In genomic region chr1:79708646-79709237, GRCh38 we compare ENCODE assay signal across 14 cellular contexts.
DNase-seq lines count a peak whose midpoint lies in the region; ATAC-seq, FAIRE-seq and TF ChIP-seq lines count a peak whose summit lies in the region.
"Had no signal": no experiment of that assay in that cellular context is flagged by ENCODE, and none has a peak within 500 bp of the region (broad histone marks: within the 10 kb centered on the region; RNA-seq: fewer than 3 reads in every experiment).

No MANE protein-coding gene starts in this region.

- peak overlapping the region in 2 of 6 donors; percentile 60 to 64 for H3K27ac Mint-ChIP-seq in naive B cell
- H3K27ac Mint-ChIP-seq in immature natural killer cell = no peak overlapping the region
- H3K27ac Mint-ChIP-seq: CD8-positive, alpha-beta memory T cell had no signal

- no peaks in the 10 kb centered on the region for H3K27me3 Mint-ChIP-seq in naive B cell
- no peaks in the 10 kb centered on the region for H3K27me3 Mint-ChIP-seq in immature natural killer cell (ENCODE audit: low read depth in 3 of 3)
- H3K27me3 Mint-ChIP-seq: CD8-positive, alpha-beta memory T cell had no signal

- no peak for DNase-seq in GM12891 (ENCODE audit: insufficient read length, low spot score)
- no peak for DNase-seq in naive B cell
- DNase-seq in NCI-H2081 treated with DMSO at 0.1 percent for 48 hours (lab: John Stamatoyannopoulos, UW) = no peak
- DNase-seq in immature natural killer cell = no peak
- DNase-seq: CD8-positive, alpha-beta memory T cell; NCI-H1092 treated with DMSO at 0.1 percent for 48 hours; NCI-H187; NCI-H510A treated with DMSO at 0.1 percent for 48 hours; OCI-M1; RPMI8226 had no signal

- H3K4me1 Mint-ChIP-seq in naive B cell (peaks cover 0 to 13% (median 4%) of the 10 kb centered on the region in 3 donors), immature natural killer cell (no peaks in the 10 kb centered on the region)
- H3K4me1 Mint-ChIP-seq: CD8-positive, alpha-beta memory T cell had no signal

- no peaks in the 10 kb centered on the region for H3K36me3 Mint-ChIP-seq in naive B cell
- H3K36me3 Mint-ChIP-seq in immature natural killer cell = no peaks in the 10 kb centered on the region
- H3K36me3 Mint-ChIP-seq: CD8-positive, alpha-beta memory T cell had no signal

- peaks cover 0 to 5% (median 2%) of the 10 kb centered on the region in 7 donors for H3K9me3 Mint-ChIP-seq in naive B cell
- peaks cover 21 to 64% (median 35%) of the 10 kb centered on the region in 6 donors for H3K9me3 Mint-ChIP-seq in immature natural killer cell

- TF ChIP-seq POLR2A in GM12891 (IDR thresholded peaks at IDR 0.05; ENCODE audit: low read depth, low read length) = no peak

- no peak for FAIRE-seq in GM12891 (lab: Jason Lieb, UNC)
- FAIRE-seq: K562 had no signal

- ATAC-seq in HG03175 (IDR thresholded peaks at IDR 0.05; ENCODE audit: unreplicated experiment) (peak; percentile 29), SK-N-SH treated with all-trans-retinoic acid at 6 μM for 48 hours (peak; percentile 86), naive B cell (ENCODE audit: low read depth in 2 of 2) (peak; percentile 15 to 35)
- ATAC-seq in activated CD4-positive, CD25-positive, alpha-beta regulatory T cell treated with anti-CD3 and anti-CD28 coated beads, Interleukin-2, amount 50 U/mL, for 24 hours = no peak
- ATAC-seq: K562 had no signal

- no peak overlapping the region for H3K4me3 Mint-ChIP-seq in naive B cell
- H3K4me3 Mint-ChIP-seq in immature natural killer cell = no peak overlapping the region
- H3K4me3 Mint-ChIP-seq: CD8-positive, alpha-beta memory T cell had no signal

TF ChIP-seq in GM12891, 5 proteins besides CTCF, POLR2A, EP300 and RAD21:
- TF ChIP-seq PAX5 (IDR thresholded peaks at IDR 0.05; ENCODE audit: insufficient read depth, low read length, severe bottlenecking) = no peak
- TF ChIP-seq SPI1 (IDR thresholded peaks at IDR 0.05; ENCODE audit: low read depth, low read length) = 0 out of 2 replicates have a peak, but pooled peaks have one; percentile 16
- TF ChIP-seq TAF1 (IDR thresholded peaks at IDR 0.05; ENCODE audit: low read depth, low read length) = no peak
- TF ChIP-seq POU2F2 (IDR thresholded peaks at IDR 0.05; ENCODE audit: low read depth, low read length) = no peak
- TF ChIP-seq POLR2AphosphoS5 (IDR thresholded peaks at IDR 0.05; ENCODE audit: low read depth, low read length) = no peak
TF ChIP-seq in GM12891: peak in this region for 1.

TF ChIP-seq in SK-N-SH treated with all-trans-retinoic acid at 6 μM for 48 hours, 23 proteins besides CTCF, POLR2A, EP300 and RAD21:
- TF ChIP-seq GLIS3 (CRISPR knock-in tag; IDR thresholded peaks at IDR 0.05) = no peak
- no peak for TF ChIP-seq OSR1 (CRISPR knock-in tag; IDR thresholded peaks at IDR 0.05)
- TF ChIP-seq CSRNP3 (CRISPR knock-in tag; IDR thresholded peaks at IDR 0.05) = no peak
- TF ChIP-seq PATZ1 (CRISPR knock-in tag; IDR thresholded peaks at IDR 0.05; ENCODE audit: borderline replicate concordance) = no peak
- no peak for TF ChIP-seq ISL1 (CRISPR knock-in tag; IDR thresholded peaks at IDR 0.05)
- no peak for TF ChIP-seq BACH2 (CRISPR knock-in tag; IDR thresholded peaks at IDR 0.05; ENCODE audit: borderline replicate concordance)
- TF ChIP-seq ZFP3 (CRISPR knock-in tag; IDR thresholded peaks at IDR 0.05) = no peak
- no peak for TF ChIP-seq ZNF565 (CRISPR knock-in tag; conservative IDR thresholded peaks at IDR 0.05; ENCODE audit: low read depth)
- no peak for TF ChIP-seq PPARA (CRISPR knock-in tag; IDR thresholded peaks at IDR 0.05; ENCODE audit: borderline replicate concordance)
- TF ChIP-seq TCF4 (CRISPR knock-in tag; IDR thresholded peaks at IDR 0.05; ENCODE audit: borderline replicate concordance) = no peak
- no peak for TF ChIP-seq ZNF70 (CRISPR knock-in tag; IDR thresholded peaks at IDR 0.05)
- TF ChIP-seq TOX (CRISPR knock-in tag; IDR thresholded peaks at IDR 0.05; ENCODE audit: borderline replicate concordance) = no peak; the same call in 1 of the 2 replicates
- TF ChIP-seq CSDC2 (CRISPR knock-in tag; IDR thresholded peaks at IDR 0.05) = no peak
- no peak for TF ChIP-seq ESRRG (CRISPR knock-in tag; IDR thresholded peaks at IDR 0.05)

Comparison
In these comparisons a context has a peak if more than half of its experiments do, and no peak if none do; other contexts are left out.
1. ATAC-seq: peak in HG03175 (single experiment), SK-N-SH treated with all-trans-retinoic acid at 6 μM for 48 hours (single experiment) and naive B cell (2 of 2); none in activated CD4-positive, CD25-positive, alpha-beta regulatory T cell treated with anti-CD3 and anti-CD28 coated beads, Interleukin-2, amount 50 U/mL, for 24 hours (0 of 2).